ENCODE assay signal across 23 cellular contexts in genomic region chr5:167792538-167792937, GRCh38.
"Had no signal": no experiment of that assay in that cellular context is flagged by ENCODE, and none has a peak within 500 bp of the region (broad histone marks: within the 10 kb centered on the region; RNA-seq: fewer than 3 reads in every experiment).

No MANE protein-coding gene starts in this region.

- H3K9me3 ChIP-seq: esophagus squamous epithelium, left ventricle myocardium inferior, mucosa of descending colon, neutrophil, right lobe of liver, suprapubic skin, transverse colon, uterus had no signal

- H3K27me3 Mint-ChIP-seq: activated CD4-positive, alpha-beta T cell treated with anti-CD3 and anti-CD28 coated beads, Interleukin-2, amount 10 ng/mL, durations not matched to agents 7 days and 5 days; activated naive CD8-positive, alpha-beta T cell treated with anti-CD3 and anti-CD28 coated beads, Interleukin-2, amount 10 ng/mL, durations not matched to agents 7 days and 5 days; activated T-cell treated with anti-CD3 and anti-CD28 coated beads, Interleukin-2, amount 50 U/mL, for 24 hours; dendritic cell treated with granulocyte-macrophage colony-stimulating factor and Interleukin-4, amounts not matched to agents 40 ng/mL and 50 ng/mL, for 4 days; naive B cell; stimulated activated naive CD8-positive, alpha-beta T cell treated with anti-CD3 and anti-CD28 coated beads, Interleukin-15, amount 100 ng/mL, for 72 hours had no signal

- H3K9me3 Mint-ChIP-seq: activated CD4-positive, alpha-beta T cell treated with anti-CD3 and anti-CD28 coated beads, Interleukin-2, amount 10 ng/mL, durations not matched to agents 7 days and 5 days; activated naive CD8-positive, alpha-beta T cell treated with anti-CD3 and anti-CD28 coated beads, Interleukin-2, amount 10 ng/mL, durations not matched to agents 7 days and 5 days; activated T-cell treated with anti-CD3 and anti-CD28 coated beads, Interleukin-2, amount 50 U/mL, for 24 hours; activated T-helper 2 cell treated with anti-CD3 and anti-CD28 coated beads, Interferon-gamma antibody, Interleukin-2, Interleukin-4, amounts not matched to agents 10 μg/mL and 5 μg/mL and 100 μg/mL, durations not matched to agents 14 hours and 24 hours and 36 hours; dendritic cell treated with granulocyte-macrophage colony-stimulating factor and Interleukin-4, amounts not matched to agents 40 ng/mL and 50 ng/mL, for 4 days; naive B cell; stimulated activated naive CD8-positive, alpha-beta T cell treated with anti-CD3 and anti-CD28 coated beads, Interleukin-15, amount 100 ng/mL, for 72 hours had no signal

- H3K27me3 ChIP-seq: esophagus squamous epithelium, neutrophil, right lobe of liver, suprapubic skin, transverse colon, uterus had no signal

- H3K27ac ChIP-seq: esophagus squamous epithelium, left ventricle myocardium inferior, neutrophil, parathyroid adenoma, right lobe of liver, suprapubic skin, transverse colon, uterus had no signal

- DNase-seq: activated CD4-positive, alpha-beta T cell treated with anti-CD3 and anti-CD28 coated beads, Interleukin-2, amount 10 ng/mL, durations not matched to agents 7 days and 5 days; activated CD8-positive, alpha-beta T cell treated with anti-CD3 and anti-CD28 coated beads, Interleukin-2, amount 10 ng/mL, durations not matched to agents 7 days and 5 days; activated naive CD4-positive, alpha-beta T cell treated with Interleukin-2 at 50 U/mL for 16 hours; activated naive CD8-positive, alpha-beta T cell treated with anti-CD3 and anti-CD28 coated beads, Interleukin-2, amount 10 ng/mL, durations not matched to agents 7 days and 5 days; activated T-cell treated with anti-CD3 and anti-CD28 coated beads, Interleukin-2, amount 50 U/mL, for 24 hours; effector memory CD4-positive, alpha-beta T cell; esophagus squamous epithelium; left ventricle myocardium inferior; mucosa of descending colon; naive B cell; right lobe of liver; stimulated activated CD4-positive, alpha-beta T cell treated with anti-CD3 and anti-CD28 coated beads, Interleukin-4, amount 100 ng/mL, for 1 hour; stimulated activated naive CD8-positive, alpha-beta T cell treated with anti-CD3 and anti-CD28 coated beads, Interleukin-15, amount 100 ng/mL, for 72 hours; T1000; transverse colon; uterus had no signal

- H3K4me1 ChIP-seq: esophagus squamous epithelium, left ventricle myocardium inferior, parathyroid adenoma, suprapubic skin, transverse colon, uterus had no signal

- H3K36me3 Mint-ChIP-seq: activated naive CD8-positive, alpha-beta T cell treated with anti-CD3 and anti-CD28 coated beads, Interleukin-2, amount 10 ng/mL, durations not matched to agents 7 days and 5 days; naive B cell had no signal

- H3K27ac Mint-ChIP-seq: activated CD4-positive, alpha-beta T cell treated with anti-CD3 and anti-CD28 coated beads, Interleukin-2, amount 10 ng/mL, durations not matched to agents 7 days and 5 days; activated CD8-positive, alpha-beta T cell treated with anti-CD3 and anti-CD28 coated beads, Interleukin-2, amount 10 ng/mL, durations not matched to agents 7 days and 5 days; activated naive CD8-positive, alpha-beta T cell treated with anti-CD3 and anti-CD28 coated beads, Interleukin-2, amount 10 ng/mL, durations not matched to agents 7 days and 5 days; activated T-cell treated with anti-CD3 and anti-CD28 coated beads, Interleukin-2, amount 50 U/mL, for 24 hours; activated T-helper 2 cell treated with anti-CD3 and anti-CD28 coated beads, Interferon-gamma antibody, Interleukin-2, Interleukin-4, amounts not matched to agents 10 μg/mL and 5 μg/mL and 100 μg/mL, durations not matched to agents 14 hours and 24 hours and 36 hours; dendritic cell treated with granulocyte-macrophage colony-stimulating factor and Interleukin-4, amounts not matched to agents 40 ng/mL and 50 ng/mL, for 4 days; naive B cell; stimulated activated naive CD8-positive, alpha-beta T cell treated with anti-CD3 and anti-CD28 coated beads, Interleukin-15, amount 100 ng/mL, for 72 hours had no signal

- H3K36me3 ChIP-seq: esophagus squamous epithelium, left ventricle myocardium inferior, neutrophil, right lobe of liver, suprapubic skin, transverse colon, uterus had no signal

- H3K4me3 Mint-ChIP-seq: activated CD4-positive, alpha-beta T cell treated with anti-CD3 and anti-CD28 coated beads, Interleukin-2, amount 10 ng/mL, durations not matched to agents 7 days and 5 days; activated CD8-positive, alpha-beta T cell treated with anti-CD3 and anti-CD28 coated beads, Interleukin-2, amount 10 ng/mL, durations not matched to agents 7 days and 5 days; activated naive CD8-positive, alpha-beta T cell treated with anti-CD3 and anti-CD28 coated beads, Interleukin-2, amount 10 ng/mL, durations not matched to agents 7 days and 5 days; activated T-cell treated with anti-CD3 and anti-CD28 coated beads, Interleukin-2, amount 50 U/mL, for 24 hours; dendritic cell treated with granulocyte-macrophage colony-stimulating factor and Interleukin-4, amounts not matched to agents 40 ng/mL and 50 ng/mL, for 4 days; naive B cell; stimulated activated naive CD8-positive, alpha-beta T cell treated with anti-CD3 and anti-CD28 coated beads, Interleukin-15, amount 100 ng/mL, for 72 hours had no signal

- ATAC-seq: activated CD8-positive, alpha-beta T cell treated with anti-CD3 and anti-CD28 coated beads, Interleukin-2, amount 10 ng/mL, durations not matched to agents 7 days and 5 days; mucosa of descending colon; right lobe of liver; stimulated activated naive CD8-positive, alpha-beta T cell treated with anti-CD3 and anti-CD28 coated beads, Interleukin-15, amount 100 ng/mL, for 72 hours had no signal

- H3K4me3 ChIP-seq: esophagus squamous epithelium, left ventricle myocardium inferior, mucosa of descending colon, right lobe of liver, smooth muscle cell, suprapubic skin, transverse colon, uterus had no signal

- FAIRE-seq: bronchial epithelial cell had no signal

- H3K4me1 Mint-ChIP-seq: activated CD4-positive, alpha-beta T cell treated with anti-CD3 and anti-CD28 coated beads, Interleukin-2, amount 10 ng/mL, durations not matched to agents 7 days and 5 days; activated naive CD8-positive, alpha-beta T cell treated with anti-CD3 and anti-CD28 coated beads, Interleukin-2, amount 10 ng/mL, durations not matched to agents 7 days and 5 days; naive B cell; stimulated activated naive CD8-positive, alpha-beta T cell treated with anti-CD3 and anti-CD28 coated beads, Interleukin-15, amount 100 ng/mL, for 72 hours had no signal
